ENCODE assay signal across 8 cellular contexts in the genomic region with DNA sequence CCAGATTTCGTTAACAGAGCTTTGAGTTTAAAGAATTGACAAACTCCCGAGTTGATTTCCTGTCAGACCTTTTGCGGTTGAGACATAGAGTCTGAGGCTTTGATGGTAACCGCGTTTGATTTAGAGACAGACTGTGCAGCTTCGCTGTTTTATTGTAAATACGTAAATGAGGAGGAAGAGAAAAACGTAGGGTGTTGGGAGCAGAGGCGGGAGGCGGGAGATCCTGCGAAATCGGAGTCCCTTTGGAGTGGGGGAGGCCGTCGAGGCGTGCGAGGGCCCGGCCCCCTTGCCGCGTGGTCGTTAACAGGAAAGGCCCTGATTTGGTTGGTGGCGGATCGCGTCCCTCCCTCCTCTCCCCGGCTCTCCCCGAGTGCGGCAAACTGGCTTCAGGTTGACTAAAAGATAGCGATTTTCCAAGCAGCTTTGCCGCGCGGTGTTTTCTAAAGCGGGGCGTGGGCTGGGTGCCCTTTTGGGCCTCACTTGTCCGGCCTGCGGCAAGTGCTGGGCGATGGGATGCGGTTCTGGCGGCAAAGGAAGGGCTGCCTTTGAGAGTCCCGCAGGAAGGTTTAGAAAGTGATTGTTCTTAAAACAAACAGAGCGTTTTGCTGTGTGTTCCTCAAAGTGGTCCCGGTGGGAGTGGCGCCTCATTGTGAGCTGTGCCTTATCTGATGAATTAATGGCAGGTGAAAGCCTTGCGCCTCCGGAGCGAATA. TPM values are rescaled to one million over a fixed set of nuclear protein-coding genes. Genes with fewer than 3 reads are reported as not detected.
DNase-seq lines count a peak whose midpoint lies in the region; ATAC-seq and TF ChIP-seq lines count a peak whose summit lies in the region.

No MANE protein-coding gene starts in this region.

- H3K4me1 ChIP-seq in foreskin keratinocyte, result peaks cover 9% of the 10 kb centered on the region

- H3K27me3 ChIP-seq in foreskin keratinocyte, result no peaks in the 10 kb centered on the region

- peak; percentile 3 for ATAC-seq in GM19397 (IDR thresholded peaks at IDR 0.05; ENCODE audit: unreplicated experiment)
- peak; percentile 16 for ATAC-seq in foreskin keratinocyte
- ATAC-seq in omental fat pad (ENCODE audit: low FRiP score), result peak; percentile 43

- TF ChIP-seq CTCF in foreskin keratinocyte (conservative IDR thresholded peaks at IDR 0.05) (no peak), omental fat pad (IDR thresholded peaks at IDR 0.05) (no peak)

- peak overlapping the region; percentile 60 for H3K27ac ChIP-seq in foreskin keratinocyte

- DNase-seq in NCI-H82 treated with DMSO at 0.1 percent for 48 hours (lab: John Stamatoyannopoulos, UW; ENCODE audit: unreplicated experiment) (peak; percentile 28), foreskin keratinocyte (peak; percentile 9 to 20), omental fat pad (ENCODE audit: low spot score) (no peak), ureter (ENCODE audit: low spot score) (peak; percentile 51), DMS79 (lab: John Stamatoyannopoulos, UW) (no peak), NCI-H1436 treated with DMSO at 0.1 percent for 48 hours (lab: John Stamatoyannopoulos, UW) (no peak)
- peak; percentile 6 for DNase-seq in activated T-helper 9 cell treated with anti-CD3 and anti-CD28 coated beads, Interleukin-2, amount 50 U/mL, for 16 hours (ENCODE audit: low read depth)

RNA-seq across cellular contexts. Expression of a gene that starts 0.9 kb away (rescaled TPM):
- total RNA-seq in foreskin keratinocyte, result 10.7 and 14.0 TPM in 2 replicates
- 4.7 and 7.1 TPM in 2 replicates for polyA plus RNA-seq in foreskin keratinocyte
- 10 to 100 TPM; 14.8 to 25.9 (median 20.5) TPM for total RNA-seq in omental fat pad
- total RNA-seq in ureter, result 16.4 TPM

Comparison
In these comparisons a context has a peak if more than half of its experiments do, and no peak if none do; other contexts are left out.
1. DNase-seq: peak in NCI-H82 treated with DMSO at 0.1 percent for 48 hours (single experiment), activated T-helper 9 cell treated with anti-CD3 and anti-CD28 coated beads, Interleukin-2, amount 50 U/mL, for 16 hours (single experiment), foreskin keratinocyte (2 of 2) and ureter (single experiment); none in omental fat pad (single experiment), DMS79 (single experiment) and NCI-H1436 treated with DMSO at 0.1 percent for 48 hours (single experiment).
2. Peak in every context shown above with its lines, with median percentiles within 50 percentile points of each other: ATAC-seq.